In the genomic region with DNA sequence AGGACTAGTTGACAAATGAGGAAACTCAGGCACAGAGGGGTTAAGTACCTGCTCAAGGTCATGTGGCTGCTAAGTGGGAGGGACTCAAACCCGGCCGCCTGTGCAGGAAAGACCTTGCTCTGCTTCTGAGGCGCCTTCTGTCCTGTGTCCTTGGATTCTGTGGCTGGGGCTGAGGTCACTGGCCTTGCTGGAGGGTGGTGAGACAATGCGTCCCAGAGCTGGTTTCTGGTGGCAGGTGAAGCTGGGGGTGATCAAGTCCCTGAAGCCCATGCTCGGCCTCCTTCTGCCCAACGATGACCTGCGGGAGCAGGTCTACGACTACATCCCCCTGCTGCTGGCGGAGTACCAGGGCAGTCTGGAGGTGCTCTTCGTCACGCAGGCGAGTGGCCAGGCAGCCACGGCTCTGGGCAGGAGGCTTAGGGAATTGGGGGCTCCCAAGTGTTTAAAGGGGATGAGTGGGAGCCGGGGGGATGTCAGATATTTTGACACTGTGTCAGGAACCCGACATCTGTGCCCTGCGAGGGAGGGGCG, we compare ENCODE assay signal across 19 cellular contexts. TPM values are rescaled to one million over a fixed set of nuclear protein-coding genes. Genes with fewer than 3 reads are reported as not detected.
DNase-seq lines count a peak whose midpoint lies in the region; ATAC-seq and TF ChIP-seq lines count a peak whose summit lies in the region.
"Had no signal": no experiment of that assay in that cellular context is flagged by ENCODE, and none has a peak within 500 bp of the region (broad histone marks: within the 10 kb centered on the region; RNA-seq: fewer than 3 reads in every experiment).

No MANE protein-coding gene starts in this region.

- no peaks in the 10 kb centered on the region for H3K9me3 ChIP-seq in thyroid gland
- H3K9me3 ChIP-seq: BLaER1, Peyer's patch had no signal

- H3K4me3 ChIP-seq in thyroid gland (replicated peaks in 1 of 3) = no peak overlapping the region
- H3K4me3 ChIP-seq: BLaER1, Peyer's patch had no signal

- 67 to 78% methylated on average over 11 to 15 of the region's 17 CpGs for WGBS in thyroid gland, 2 donors

- H3K4me3 Mint-ChIP-seq in mesothelial cell of epicardium = no peak overlapping the region
- H3K4me3 Mint-ChIP-seq: CD8-positive, alpha-beta T cell had no signal

- no peaks in the 10 kb centered on the region for H3K27me3 ChIP-seq in thyroid gland
- H3K27me3 ChIP-seq: BLaER1, Peyer's patch had no signal

- peaks cover 2% of the 10 kb centered on the region in 2 donors for H3K4me1 ChIP-seq in thyroid gland
- H3K4me1 ChIP-seq: Peyer's patch had no signal

- H3K9me3 Mint-ChIP-seq in mesothelial cell of epicardium = no peaks in the 10 kb centered on the region
- H3K9me3 Mint-ChIP-seq: CD8-positive, alpha-beta T cell had no signal

- no peaks in the 10 kb centered on the region for H3K36me3 Mint-ChIP-seq in mesothelial cell of epicardium
- H3K36me3 Mint-ChIP-seq: CD8-positive, alpha-beta T cell had no signal

- peak; percentile 57 for DNase-seq in activated effector memory CD4-positive, alpha-beta T cell treated with anti-CD3 and anti-CD28 coated beads, Interleukin-2, amount 50 U/mL, for 16 hours
- DNase-seq in activated effector memory CD4-positive, alpha-beta T cell treated with Interleukin-2 at 50 U/mL for 16 hours = no peak
- peak; percentile 39 for DNase-seq in ecto neural progenitor cell (ENCODE audit: low spot score)
- DNase-seq in mesothelial cell of epicardium (ENCODE audit: low spot score in 2 of 2, unreplicated experiment in 2 of 2) = peak; percentile 5 to 16
- DNase-seq in thyroid gland = peak; percentile 38 to 47
- DNase-seq in SKM-1 (lab: John Stamatoyannopoulos, UW; ENCODE audit: unreplicated experiment) = no peak
- DNase-seq in DMS53 (lab: John Stamatoyannopoulos, UW) = no peak
- DNase-seq: DND-41, NCI-H1048, NCI-H146, NCI-H2081, NCI-H510A treated with DMSO at 0.1 percent for 48 hours, Peyer's patch had no signal

- peaks cover 14% of the 10 kb centered on the region for H3K27me3 Mint-ChIP-seq in mesothelial cell of epicardium (ENCODE audit: low read depth)

- TF ChIP-seq CTCF in mesothelial cell of epicardium (IDR thresholded peaks at IDR 0.05; ENCODE audit: unreplicated experiment) (no peak), thyroid gland (IDR thresholded peaks at IDR 0.05) (no peak)

- no peak for ATAC-seq in HG03460 (IDR thresholded peaks at IDR 0.05; ENCODE audit: unreplicated experiment)
- ATAC-seq: CD8-positive, alpha-beta T cell; Right ventricle myocardium inferior had no signal

- intact Hi-C loops in thyroid gland (cut with DNase I) = no loop called here

- no peaks in the 10 kb centered on the region for H3K4me1 Mint-ChIP-seq in mesothelial cell of epicardium

- no peak overlapping the region for H3K27ac Mint-ChIP-seq in mesothelial cell of epicardium
- H3K27ac Mint-ChIP-seq: CD8-positive, alpha-beta T cell had no signal

- H3K36me3 ChIP-seq in thyroid gland = no peaks in the 10 kb centered on the region
- H3K36me3 ChIP-seq: BLaER1, Peyer's patch had no signal

- no peak for TF ChIP-seq POLR2A in thyroid gland (IDR thresholded peaks at IDR 0.05)

- no peak overlapping the region for H3K27ac ChIP-seq in thyroid gland
- H3K27ac ChIP-seq: BLaER1, KMS-11, Peyer's patch had no signal

RNA-seq across cellular contexts. Expression of a gene that starts 16.1 kb away (rescaled TPM):
- total RNA-seq in mesothelial cell of epicardium (not detected in 3 replicates), thyroid gland (10 to 100 TPM in 2 of 4 donors, 1 to 10 TPM in 2; 1.3 to 20.4 (median 9.3) TPM)
- total RNA-seq: CD8-positive, alpha-beta T cell; M059J; Right ventricle myocardium inferior had no signal

RNA-seq across cellular contexts. Expression of a gene that starts 34.1 kb away (rescaled TPM):
- total RNA-seq in mesothelial cell of epicardium (not detected in 3 replicates), thyroid gland (under 1 TPM; 0.45 to 0.94 (median 0.76) TPM)
- total RNA-seq: CD8-positive, alpha-beta T cell; M059J; Right ventricle myocardium inferior had no signal

Comparison
In these comparisons a context has a peak if more than half of its experiments do, and no peak if none do; other contexts are left out.
1. DNase-seq: peak in activated effector memory CD4-positive, alpha-beta T cell treated with anti-CD3 and anti-CD28 coated beads, Interleukin-2, amount 50 U/mL, for 16 hours (single experiment), ecto neural progenitor cell (single experiment), mesothelial cell of epicardium (2 of 2) and thyroid gland (2 of 2); none in activated effector memory CD4-positive, alpha-beta T cell treated with Interleukin-2 at 50 U/mL for 16 hours (single experiment), SKM-1 (single experiment) and DMS53 (single experiment).